Comparison of ENCODE assay signal across 18 cellular contexts in the genomic region with DNA sequence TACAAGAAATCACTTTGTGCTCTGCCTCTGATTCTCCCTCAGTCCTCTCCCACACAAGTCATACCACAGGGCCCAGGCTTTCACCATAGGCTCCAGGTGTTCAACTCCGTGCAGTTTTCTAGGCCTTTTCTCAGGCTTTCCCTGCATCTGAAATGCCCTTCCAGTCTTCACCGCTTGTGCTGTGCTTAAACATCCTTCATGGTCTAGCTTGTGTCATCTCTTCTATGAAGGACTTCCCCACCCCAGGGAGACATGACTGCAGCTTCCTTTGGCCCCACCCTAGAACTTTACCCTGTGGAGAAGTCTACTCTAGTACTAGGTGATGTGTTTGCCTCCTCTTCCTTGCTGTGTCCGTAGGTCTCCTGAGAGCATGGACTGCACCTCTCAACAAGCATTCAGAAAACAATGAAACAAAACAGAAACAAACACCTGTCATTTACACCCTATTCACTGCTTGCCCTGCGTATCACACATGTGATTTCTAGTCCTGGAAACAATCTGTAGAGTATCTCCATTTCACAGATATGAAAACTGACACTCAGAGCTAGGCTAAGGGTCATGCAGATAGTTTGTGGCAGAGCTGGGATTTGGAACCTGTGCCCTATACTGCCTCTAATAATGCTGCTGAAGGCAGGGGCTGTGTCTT. TPM values are rescaled to one million over a fixed set of nuclear protein-coding genes. Genes with fewer than 3 reads are reported as not detected.
"Had no signal": no experiment of that assay in that cellular context is flagged by ENCODE, and none has a peak within 500 bp of the region (broad histone marks: within the 10 kb centered on the region; RNA-seq: fewer than 3 reads in every experiment).

No MANE protein-coding gene starts in this region.

- H3K36me3 Mint-ChIP-seq: memory B cell; natural killer cell treated with Interleukin-12 subunit alpha and Interleukin-12 subunit beta and Interleukin-15 and Interleukin-18, amount 100 ng/mL, for 72 hours had no signal

- H3K9me3 ChIP-seq: tibial artery had no signal

- ATAC-seq: left ventricle myocardium superior had no signal

- H3K4me3 Mint-ChIP-seq: activated CD4-positive, alpha-beta memory T cell treated with anti-CD3 and anti-CD28 coated beads, Interleukin-2, amount 10 ng/mL, durations not matched to agents 7 days and 5 days; memory B cell; natural killer cell treated with Interleukin-12 subunit alpha and Interleukin-12 subunit beta and Interleukin-15 and Interleukin-18, amount 100 ng/mL, for 72 hours had no signal

- H3K27ac ChIP-seq: epithelial cell of prostate, tibial artery had no signal

- H3K4me3 ChIP-seq: cardiac muscle cell, tibial artery had no signal

- H3K36me3 ChIP-seq: cardiac muscle cell, tibial artery had no signal

- H3K4me1 Mint-ChIP-seq: memory B cell had no signal

- H3K27me3 ChIP-seq: cardiac muscle cell, tibial artery had no signal

- H3K9me3 Mint-ChIP-seq: activated CD4-positive, alpha-beta memory T cell treated with anti-CD3 and anti-CD28 coated beads, Interleukin-2, amount 10 ng/mL, durations not matched to agents 7 days and 5 days; natural killer cell treated with Interleukin-12 subunit alpha and Interleukin-12 subunit beta and Interleukin-15 and Interleukin-18, amount 100 ng/mL, for 72 hours had no signal

- DNase-seq: activated CD4-positive, alpha-beta memory T cell treated with anti-CD3 and anti-CD28 coated beads, Interleukin-2, amount 10 ng/mL, durations not matched to agents 7 days and 5 days; activated CD8-positive, alpha-beta memory T cell treated with anti-CD3 and anti-CD28 coated beads, Interleukin-2, amount 50 U/mL, for 4 hours; activated gamma-delta T cell treated with Interleukin-2 at 50 U/mL for 16 hours; head of caudate nucleus; kidney glomerular epithelial cell; left ventricle myocardium superior; retina; stimulated activated CD4-positive, alpha-beta T cell treated with anti-CD3 and anti-CD28 coated beads, Interleukin-12 subunit alpha, Interleukin-12 subunit beta, amount 100 ng/mL, for 4 hours; stimulated activated CD4-positive, alpha-beta T cell treated with anti-CD3 and anti-CD28 coated beads, Interleukin-2, amount 100 ng/mL, for 24 hours; T-helper 9 cell; tibial artery had no signal

- FAIRE-seq: frontal cortex, urothelium cell line had no signal

- H3K27me3 Mint-ChIP-seq: activated CD4-positive, alpha-beta memory T cell treated with anti-CD3 and anti-CD28 coated beads, Interleukin-2, amount 10 ng/mL, durations not matched to agents 7 days and 5 days had no signal

- H3K27ac Mint-ChIP-seq: activated CD4-positive, alpha-beta memory T cell treated with anti-CD3 and anti-CD28 coated beads, Interleukin-2, amount 10 ng/mL, durations not matched to agents 7 days and 5 days; memory B cell; natural killer cell treated with Interleukin-12 subunit alpha and Interleukin-12 subunit beta and Interleukin-15 and Interleukin-18, amount 100 ng/mL, for 72 hours had no signal

RNA-seq across cellular contexts. Expression of gene LEF1, which starts 22.7 kb away (rescaled TPM):
- total RNA-seq: dermis microvascular lymphatic vessel endothelial cell had no signal
